Comparison of ENCODE assay signal across 1 cellular context in the genomic region with DNA sequence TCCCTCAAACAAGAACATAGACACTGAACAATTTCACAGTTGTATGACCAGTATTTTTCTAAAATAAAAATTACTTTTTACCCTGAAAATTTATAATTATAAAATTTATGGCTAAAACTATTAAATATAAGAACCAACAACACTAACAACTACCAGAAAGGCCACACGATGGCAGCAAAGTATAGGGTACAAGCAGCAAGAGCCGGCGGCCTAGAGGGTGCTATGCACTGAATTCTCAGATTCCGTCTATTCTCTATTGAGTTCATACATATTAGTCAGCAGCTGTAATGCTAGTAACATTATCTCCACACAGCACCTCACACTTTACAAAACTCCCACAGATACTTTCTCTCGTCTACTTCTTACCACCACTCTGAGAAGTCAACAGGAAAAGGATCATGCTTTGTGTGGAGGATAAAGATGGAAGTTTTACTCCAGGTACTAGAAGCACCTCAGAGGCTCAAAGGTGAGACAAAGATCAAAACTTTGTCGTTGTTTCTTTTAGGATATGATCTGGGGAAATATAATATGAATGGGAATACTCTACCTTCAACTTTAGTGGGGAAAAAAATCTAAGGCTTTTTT.
TF ChIP-seq lines count a peak whose summit lies in the region.

No MANE protein-coding gene starts in this region.

TF ChIP-seq in Ishikawa, 13 proteins besides CTCF, POLR2A, EP300 and RAD21 (continued from another document):
- TF ChIP-seq REST (IDR thresholded peaks at IDR 0.05; ENCODE audit: low read depth): no peak
- TF ChIP-seq YY1 (IDR thresholded peaks at IDR 0.05; ENCODE audit: low read depth): no peak
- TF ChIP-seq CEBPB (IDR thresholded peaks at IDR 0.05): no peak
TF ChIP-seq in Ishikawa: peak in this region for 0.
